18 cellular contexts compared by ENCODE assay signal in the genomic region with DNA sequence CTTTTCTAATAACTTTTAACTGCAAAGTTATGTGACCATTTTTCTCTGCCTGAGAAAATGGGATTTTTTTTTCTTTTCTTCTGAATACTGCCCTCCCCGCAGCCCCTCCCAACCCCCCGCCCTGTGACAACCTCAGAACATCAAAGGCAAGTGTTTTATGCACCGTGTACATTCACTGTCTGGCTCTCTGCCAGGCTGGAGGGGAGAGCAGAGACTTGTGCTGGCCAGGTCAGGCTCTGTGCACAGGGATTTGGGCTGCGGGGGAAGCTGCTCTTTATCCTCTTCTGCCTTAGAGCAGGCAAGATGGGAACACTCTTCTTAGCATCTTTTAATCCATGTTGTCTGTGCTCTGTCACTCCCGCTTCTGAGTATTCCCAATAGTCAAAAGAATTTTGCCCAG.
DNase-seq lines count a peak whose midpoint lies in the region; ATAC-seq lines count a peak whose summit lies in the region.
"Had no signal": no experiment of that assay in that cellular context is flagged by ENCODE, and none has a peak within 500 bp of the region (broad histone marks: within the 10 kb centered on the region; RNA-seq: fewer than 3 reads in every experiment).

No MANE protein-coding gene starts in this region.

- H3K4me1 ChIP-seq in trophoblast cell (ENCODE audit: control insufficient read depth in 1 of 2, insufficient read depth in 2 of 2, low read length in 2 of 2): peaks cover 20 to 29% of the 10 kb centered on the region in 2 experiments

- peak overlapping the region; percentile 12 for H2BK5ac ChIP-seq in trophoblast cell (ENCODE audit: low read depth, low read length, poor library complexity)

- peak overlapping the region; percentile 11 for H3K18ac ChIP-seq in trophoblast cell (ENCODE audit: low read length)

- H3K4me3 Mint-ChIP-seq in activated CD4-positive, alpha-beta T cell treated with anti-CD3 and anti-CD28 coated beads, Interleukin-2, amount 10 ng/mL, durations not matched to agents 24 days and 14 days: no peak overlapping the region
- H3K4me3 Mint-ChIP-seq: activated CD4-positive, alpha-beta T cell treated with anti-CD3 and anti-CD28 coated beads for 36 hours; memory B cell; stimulated activated naive CD8-positive, alpha-beta T cell treated with anti-CD3 and anti-CD28 coated beads, Interleukin-15, Interleukin-2, amounts not matched to agents 100 ng/mL and 50 ng/mL, for 24 hours had no signal

- peaks cover 2 to 6% of the 10 kb centered on the region in 2 experiments for H3K36me3 ChIP-seq in trophoblast cell (ENCODE audit: control insufficient read depth in 1 of 2, insufficient read depth in 2 of 2, low read length in 2 of 2)
- H3K36me3 ChIP-seq: HAP-1 had no signal

- H2BK12ac ChIP-seq in trophoblast cell (ENCODE audit: low read length): peak overlapping the region; percentile 78

- H3K27me3 ChIP-seq in trophoblast cell (ENCODE audit: insufficient read depth, low read length): no peaks in the 10 kb centered on the region
- H3K27me3 ChIP-seq: dorsolateral prefrontal cortex had no signal

- H3K4ac ChIP-seq in trophoblast cell (ENCODE audit: low read depth, low read length): peak overlapping the region; percentile 1

- H4K91ac ChIP-seq in trophoblast cell (ENCODE audit: low read depth, low read length): peak overlapping the region; percentile 79

- H3K79me2 ChIP-seq in trophoblast cell (ENCODE audit: control insufficient read depth, insufficient read depth, low read length, poor library complexity): peaks cover 6% of the 10 kb centered on the region

- peaks cover 38% of the 10 kb centered on the region for H3K79me1 ChIP-seq in trophoblast cell (ENCODE audit: low read length)

- H3K9me3 Mint-ChIP-seq in activated CD4-positive, alpha-beta T cell treated with anti-CD3 and anti-CD28 coated beads, Interleukin-2, amount 10 ng/mL, durations not matched to agents 24 days and 14 days: peaks cover 12% of the 10 kb centered on the region

- H4K8ac ChIP-seq in trophoblast cell (ENCODE audit: low read depth, low read length): no peak overlapping the region

- H3K9me3 ChIP-seq in trophoblast cell (ENCODE audit: insufficient read depth, low read depth, low read length): peaks cover 4% of the 10 kb centered on the region

- H2AFZ ChIP-seq in trophoblast cell (ENCODE audit: insufficient read depth, low read length, poor library complexity): no peak overlapping the region
- H2AFZ ChIP-seq: PC-9 had no signal

- H3K14ac ChIP-seq in trophoblast cell (ENCODE audit: low read length): no peak overlapping the region

- H3K4me3 ChIP-seq in trophoblast cell (ENCODE audit: low read depth, low read length): no peak overlapping the region
- H3K4me3 ChIP-seq: dorsolateral prefrontal cortex, HAP-1, PC-9 had no signal

- peak overlapping the region; percentile 3 for H2AK5ac ChIP-seq in trophoblast cell (ENCODE audit: low read length)

- H4K12ac ChIP-seq in trophoblast cell (ENCODE audit: low read depth, low read length): no peak overlapping the region

- peaks cover 3% of the 10 kb centered on the region for H3K4me1 Mint-ChIP-seq in activated CD4-positive, alpha-beta T cell treated with anti-CD3 and anti-CD28 coated beads, Interleukin-2, amount 10 ng/mL, durations not matched to agents 24 days and 14 days

- intact Hi-C loops in activated CD4-positive, alpha-beta T cell treated with anti-CD3 and anti-CD28 coated beads, Interleukin-2, amount 10 ng/mL, durations not matched to agents 24 days and 14 days (cut with micrococcal nuclease): no loop called here

- no peak overlapping the region for H3K23ac ChIP-seq in trophoblast cell (ENCODE audit: low read length)

- H3K4me2 ChIP-seq in trophoblast cell (ENCODE audit: low read length): no peak overlapping the region
- H3K4me2 ChIP-seq: PC-9 had no signal

- H3K9ac ChIP-seq in trophoblast cell (ENCODE audit: low read length): no peak overlapping the region

- no peaks in the 10 kb centered on the region for H3K27me3 Mint-ChIP-seq in activated CD4-positive, alpha-beta T cell treated with anti-CD3 and anti-CD28 coated beads, Interleukin-2, amount 10 ng/mL, durations not matched to agents 24 days and 14 days
- H3K27me3 Mint-ChIP-seq: activated CD4-positive, alpha-beta T cell treated with anti-CD3 and anti-CD28 coated beads for 36 hours; stimulated activated naive CD8-positive, alpha-beta T cell treated with anti-CD3 and anti-CD28 coated beads, Interleukin-15, Interleukin-2, amounts not matched to agents 100 ng/mL and 50 ng/mL, for 24 hours had no signal

- H2BK120ac ChIP-seq in trophoblast cell (ENCODE audit: insufficient read depth, low read length, poor library complexity): peak overlapping the region; percentile 41

- H3K27ac ChIP-seq in trophoblast cell (ENCODE audit: low read depth, low read length): peak overlapping the region; percentile 86
- H3K27ac ChIP-seq: dorsolateral prefrontal cortex, PC-9 had no signal

- no peak overlapping the region for H3K27ac Mint-ChIP-seq in activated CD4-positive, alpha-beta T cell treated with anti-CD3 and anti-CD28 coated beads, Interleukin-2, amount 10 ng/mL, durations not matched to agents 24 days and 14 days
- H3K27ac Mint-ChIP-seq: activated CD4-positive, alpha-beta T cell treated with anti-CD3 and anti-CD28 coated beads for 36 hours; memory B cell; stimulated activated naive CD8-positive, alpha-beta T cell treated with anti-CD3 and anti-CD28 coated beads, Interleukin-15, Interleukin-2, amounts not matched to agents 100 ng/mL and 50 ng/mL, for 24 hours had no signal

- no peaks in the 10 kb centered on the region for H3K36me3 Mint-ChIP-seq in activated CD4-positive, alpha-beta T cell treated with anti-CD3 and anti-CD28 coated beads, Interleukin-2, amount 10 ng/mL, durations not matched to agents 24 days and 14 days (ENCODE audit: low read depth)

- no CpG with 5 or more reads among the region's 5 CpGs for WGBS in trophoblast cell (ENCODE audit: extremely low coverage, insufficient coverage, insufficient read length)

- ATAC-seq in HG03025 (IDR thresholded peaks at IDR 0.05; ENCODE audit: low FRiP score, unreplicated experiment): no peak
- ATAC-seq: activated CD4-positive, alpha-beta T cell treated with anti-CD3 and anti-CD28 coated beads for 36 hours had no signal

- DNase-seq in NCI-H146 (lab: John Stamatoyannopoulos, UW) (peak; percentile 54), NCI-H146 treated with DMSO at 0.1 percent for 48 hours (lab: John Stamatoyannopoulos, UW; ENCODE audit: unreplicated experiment) (no peak), NCI-H510A (lab: John Stamatoyannopoulos, UW) (peak; percentile 32), dermis blood vessel endothelial cell (peak; percentile 59), trophoblast cell (no peak), occipital lobe (lab: John Stamatoyannopoulos, UW) (no peak)
- DNase-seq in activated CD4-positive, alpha-beta T cell treated with anti-CD3 and anti-CD28 coated beads, Interleukin-2, amount 10 ng/mL, durations not matched to agents 24 days and 14 days: no peak
- DNase-seq: ACHN; activated CD4-positive, alpha-beta T cell treated with anti-CD3 and anti-CD28 coated beads for 36 hours; COR-L47; dorsolateral prefrontal cortex; NCI-H2081; PC-9; T-helper 1 cell had no signal

Comparison
In these comparisons a context has a peak if more than half of its experiments do, and no peak if none do; other contexts are left out.
1. DNase-seq: peak in NCI-H146 (single experiment), NCI-H510A (single experiment) and dermis blood vessel endothelial cell (single experiment); none in NCI-H146 treated with DMSO at 0.1 percent for 48 hours (single experiment), trophoblast cell (0 of 2), occipital lobe (single experiment) and activated CD4-positive, alpha-beta T cell treated with anti-CD3 and anti-CD28 coated beads, Interleukin-2, amount 10 ng/mL, durations not matched to agents 24 days and 14 days (single experiment).